ENCODE assay signal across 1 cellular context in the genomic region with DNA sequence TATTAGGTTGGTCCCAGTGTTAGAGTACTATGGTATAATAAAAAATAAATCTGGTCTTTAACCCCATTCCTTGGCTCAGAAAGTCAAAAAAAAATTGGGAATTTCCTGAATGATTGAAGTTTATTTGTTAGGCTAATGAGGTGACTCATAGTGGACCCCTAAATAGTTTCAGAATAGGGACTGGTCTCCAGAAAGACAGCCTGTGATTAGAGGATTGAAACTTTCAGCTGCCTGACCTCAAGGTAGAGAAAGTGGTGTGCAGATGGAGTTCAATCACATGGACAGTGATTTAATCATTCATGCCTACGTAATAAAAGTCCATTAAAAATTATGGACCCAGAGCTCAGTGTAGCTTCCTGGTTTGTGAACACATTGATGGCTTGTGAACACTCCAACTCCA.
A peak's percentile ranks its signal among the peaks of the same experiment; 100 is the strongest.
TF ChIP-seq lines count a peak whose summit lies in the region.

No MANE protein-coding gene starts in this region.

TF ChIP-seq in H1, 55 proteins besides CTCF, POLR2A, EP300 and RAD21:
- TF ChIP-seq JUND (IDR thresholded peaks at IDR 0.05; ENCODE audit: low read length) (peak; percentile 82), TEAD4 (IDR thresholded peaks at IDR 0.05; ENCODE audit: low read depth, low read length) (no peak)
